17 cellular contexts compared by ENCODE assay signal in genomic region chr7:19209297-19209696, GRCh38.
DNase-seq lines count a peak whose midpoint lies in the region; ATAC-seq and TF ChIP-seq lines count a peak whose summit lies in the region.
"Had no signal": no experiment of that assay in that cellular context is flagged by ENCODE, and none has a peak within 500 bp of the region (broad histone marks: within the 10 kb centered on the region; RNA-seq: fewer than 3 reads in every experiment).

No MANE protein-coding gene starts in this region.

- peaks cover 39% of the 10 kb centered on the region for H3K4me1 Mint-ChIP-seq in mesothelial cell of epicardium
- peaks cover 2% of the 10 kb centered on the region for H3K4me1 Mint-ChIP-seq in chondrocyte (ENCODE audit: low read depth)
- H3K4me1 Mint-ChIP-seq: CD14-positive monocyte; CD4-positive, alpha-beta memory T cell had no signal

- no peaks in the 10 kb centered on the region for H3K36me3 ChIP-seq in DND-41 (ENCODE audit: insufficient read depth, low read length)
- no peaks in the 10 kb centered on the region for H3K36me3 ChIP-seq in Loucy (ENCODE audit: insufficient read depth, low read length)
- H3K36me3 ChIP-seq: BLaER1, HAP-1 had no signal

- no peak overlapping the region for H3K9ac ChIP-seq in DND-41 (ENCODE audit: low read depth, low read length)
- no peak overlapping the region for H3K9ac ChIP-seq in Loucy (ENCODE audit: low read depth, low read length, poor library complexity, severe bottlenecking)
- H3K9ac ChIP-seq: BLaER1, GM23248 had no signal

- no peak overlapping the region for H2AFZ ChIP-seq in DND-41 (ENCODE audit: low read depth, low read length)
- H2AFZ ChIP-seq in Loucy (ENCODE audit: low read length): no peak overlapping the region
- H2AFZ ChIP-seq: GM23248 had no signal

- H3K27ac Mint-ChIP-seq in mesothelial cell of epicardium: peak overlapping the region; percentile 45
- no peak overlapping the region for H3K27ac Mint-ChIP-seq in chondrocyte (ENCODE audit: unreplicated experiment)
- H3K27ac Mint-ChIP-seq: CD14-positive monocyte; CD4-positive, alpha-beta memory T cell had no signal

- H3K4me1 ChIP-seq in DND-41 (ENCODE audit: insufficient read depth, low read length): peaks cover 8% of the 10 kb centered on the region; the same call in 1 of the 2 replicates
- peaks cover 24% of the 10 kb centered on the region for H3K4me1 ChIP-seq in Loucy (ENCODE audit: insufficient read depth, low read length, poor library complexity, severe bottlenecking)

- no peaks in the 10 kb centered on the region for H3K27me3 ChIP-seq in DND-41 (ENCODE audit: insufficient read depth, low read length, poor library complexity)
- H3K27me3 ChIP-seq in Loucy (ENCODE audit: insufficient read depth, low read length, poor library complexity, severe bottlenecking): no peaks in the 10 kb centered on the region
- H3K27me3 ChIP-seq: BLaER1 had no signal

- no peaks in the 10 kb centered on the region for H3F3A ChIP-seq in Loucy (ENCODE audit: low read depth)

- in situ Hi-C loops in astrocyte of the cerebellum (cut with HindIII; ENCODE audit: low sequenced_read_pairs): no loop called here

- H3K27me3 Mint-ChIP-seq in mesothelial cell of epicardium (ENCODE audit: low read depth) (no peaks in the 10 kb centered on the region), chondrocyte (ENCODE audit: low read depth) (no peaks in the 10 kb centered on the region)
- H3K27me3 Mint-ChIP-seq: CD4-positive, alpha-beta memory T cell had no signal

- no peak overlapping the region for H3K4me3 Mint-ChIP-seq in mesothelial cell of epicardium
- no peak overlapping the region for H3K4me3 Mint-ChIP-seq in chondrocyte (ENCODE audit: unreplicated experiment)
- H3K4me3 Mint-ChIP-seq: CD14-positive monocyte; CD4-positive, alpha-beta memory T cell had no signal

- H3K79me2 ChIP-seq in DND-41 (ENCODE audit: insufficient read depth, low read length): no peaks in the 10 kb centered on the region
- H3K79me2 ChIP-seq in Loucy (ENCODE audit: insufficient read depth, low read length): no peaks in the 10 kb centered on the region

- TF ChIP-seq CTCF in DND-41 (IDR thresholded peaks at IDR 0.05; ENCODE audit: borderline replicate concordance, extremely low read depth, low read length, poor library complexity, severe bottlenecking) (no peak), Loucy (conservative IDR thresholded peaks at IDR 0.05; ENCODE audit: low read length) (no peak), astrocyte of the cerebellum (IDR thresholded peaks at IDR 0.05; ENCODE audit: low read depth, low read length, missing control alignments) (no peak), mesothelial cell of epicardium (IDR thresholded peaks at IDR 0.05; ENCODE audit: unreplicated experiment) (no peak), chondrocyte (IDR thresholded peaks at IDR 0.05) (no peak)

- H3K9me3 ChIP-seq in DND-41 (ENCODE audit: insufficient read depth, low read length, severe bottlenecking): no peaks in the 10 kb centered on the region
- H3K9me3 ChIP-seq in Loucy (ENCODE audit: insufficient read depth, low read depth, low read length): no peaks in the 10 kb centered on the region
- H3K9me3 ChIP-seq: BLaER1, HAP-1 had no signal

- H3K4me2 ChIP-seq in DND-41 (ENCODE audit: insufficient read depth, low read length) (no peak overlapping the region), Loucy (ENCODE audit: low read depth, low read length, poor library complexity, severe bottlenecking) (peak overlapping the region; percentile 9)
- H3K4me2 ChIP-seq: BLaER1 had no signal

- peak; percentile 95 for ATAC-seq in DND-41 (ENCODE audit: insufficient read depth, low read depth)
- ATAC-seq: GM12878 had no signal

- H4K20me1 ChIP-seq in DND-41 (ENCODE audit: insufficient read depth, low read length) (no peaks in the 10 kb centered on the region), Loucy (ENCODE audit: insufficient read depth, low read length, poor library complexity, severe bottlenecking) (no peaks in the 10 kb centered on the region)
- H4K20me1 ChIP-seq: BLaER1 had no signal

- no peaks in the 10 kb centered on the region for H3K9me2 ChIP-seq in Loucy (replicated peaks; ENCODE audit: low read depth, low read length)

- H3K36me3 Mint-ChIP-seq in mesothelial cell of epicardium (no peaks in the 10 kb centered on the region), chondrocyte (ENCODE audit: low read depth) (no peaks in the 10 kb centered on the region)
- H3K36me3 Mint-ChIP-seq: CD14-positive monocyte; CD4-positive, alpha-beta memory T cell had no signal

- no peak overlapping the region for H3K27ac ChIP-seq in DND-41 (ENCODE audit: low read length)
- H3K27ac ChIP-seq: BLaER1, GM23248 had no signal

- DNase-seq in DND-41: no peak
- DNase-seq in astrocyte of the cerebellum (ENCODE audit: low read depth): peak; percentile 1
- no peak for DNase-seq in mesothelial cell of epicardium (ENCODE audit: low spot score in 2 of 2, unreplicated experiment in 2 of 2)
- no peak for DNase-seq in AG08396 (ENCODE audit: low spot score)
- DNase-seq in amniotic stem cell (lab: John Stamatoyannopoulos, UW): no peak
- no peak for DNase-seq in NCI-H2107 (lab: John Stamatoyannopoulos, UW)
- DNase-seq in chondrocyte (ENCODE audit: low spot score): no peak
- DNase-seq: CD4-positive, alpha-beta memory T cell; DMS153; DMS79 treated with DMSO at 0.1 percent for 48 hours; EL; GM23248 had no signal

- H3K9me3 Mint-ChIP-seq in mesothelial cell of epicardium: peaks cover 8% of the 10 kb centered on the region
- H3K9me3 Mint-ChIP-seq in chondrocyte (ENCODE audit: low read depth): peaks cover 11% of the 10 kb centered on the region

- H3K4me3 ChIP-seq in DND-41 (ENCODE audit: low read depth in 1 of 2, low read length in 2 of 2): no peak overlapping the region
- no peak overlapping the region for H3K4me3 ChIP-seq in Loucy (ENCODE audit: low read length, poor library complexity, severe bottlenecking)
- H3K4me3 ChIP-seq in astrocyte of the cerebellum (ENCODE audit: low read depth, low read length): no peak overlapping the region
- H3K4me3 ChIP-seq: BLaER1, GM12878, GM23248, HAP-1 had no signal
